1 cellular context compared by ENCODE assay signal in genomic region chr19:36114763-36115452, GRCh38.
A peak's percentile ranks its signal among the peaks of the same experiment; 100 is the strongest.
TF ChIP-seq lines count a peak whose summit lies in the region.

TSS of gene POLR2I (minus strand) at chr19:36114875. CDS start at chr19:36114856, 19 bp downstream.

TF ChIP-seq in SK-N-SH, 30 proteins besides CTCF, POLR2A, EP300 and RAD21 (continued from another document):
- no peak for TF ChIP-seq ZBTB33 (IDR thresholded peaks at IDR 0.05; ENCODE audit: borderline replicate concordance, low read depth)
- peak; percentile 76; the same call in 1 of the 2 replicates for TF ChIP-seq USF1 (IDR thresholded peaks at IDR 0.05; ENCODE audit: borderline replicate concordance, low read depth)
- peak; percentile 80 for TF ChIP-seq IRF3 (IDR thresholded peaks at IDR 0.05; ENCODE audit: low read depth, low read length)
- TF ChIP-seq SIN3A (IDR thresholded peaks at IDR 0.05; ENCODE audit: borderline replicate concordance, low read depth, low read length), result peak; percentile 87; the same call in 1 of the 2 replicates
- peak; percentile 100 for TF ChIP-seq MAX (IDR thresholded peaks at IDR 0.05; ENCODE audit: low read depth)
- TF ChIP-seq YY1 (IDR thresholded peaks at IDR 0.05; ENCODE audit: low read depth), result peak; percentile 70; the same call in 1 of the 2 replicates
- no peak for TF ChIP-seq EZH2phosphoT487 (IDR thresholded peaks at IDR 0.05; ENCODE audit: borderline replicate concordance, low read depth)
